In genomic region chr5:9423611-9424010, GRCh38 we compare ENCODE assay signal across 29 cellular contexts.
A peak's percentile ranks its signal among the peaks of the same experiment; 100 is the strongest.
DNase-seq lines count a peak whose midpoint lies in the region; ATAC-seq, FAIRE-seq and TF ChIP-seq lines count a peak whose summit lies in the region.
"Had no signal": no experiment of that assay in that cellular context is flagged by ENCODE, and none has a peak within 500 bp of the region (broad histone marks: within the 10 kb centered on the region; RNA-seq: fewer than 3 reads in every experiment).

No MANE protein-coding gene starts in this region.

- H3K4me1 ChIP-seq in SK-N-SH (ENCODE audit: control insufficient read depth in 1 of 2, insufficient read depth in 2 of 2, low read depth in 1 of 2, low read length in 1 of 2) (no peaks in the 10 kb centered on the region), kidney (ENCODE audit: control insufficient read depth in 1 of 2, insufficient read depth in 1 of 2, low read depth in 1 of 2, low read length in 2 of 2) (peaks cover 0 to 32% of the 10 kb centered on the region in 2 donors), smooth muscle cell (ENCODE audit: low read depth) (peaks cover 4% of the 10 kb centered on the region)
- H3K4me1 ChIP-seq: sigmoid colon, thyroid gland had no signal

- 56% methylated on average over 1 of the region's 1 CpG for WGBS in SK-N-SH (ENCODE audit: low lambda C conversion rate)
- WGBS in smooth muscle cell (ENCODE audit: low lambda C conversion rate) = 27% methylated on average over 1 of the region's 1 CpG

- H3K9me2 ChIP-seq in SK-N-SH = no peaks in the 10 kb centered on the region

- H4K20me1 ChIP-seq in SK-N-SH (ENCODE audit: insufficient read depth) = no peaks in the 10 kb centered on the region
- no peaks in the 10 kb centered on the region for H4K20me1 ChIP-seq in smooth muscle cell (ENCODE audit: low read depth)

- H3F3A ChIP-seq in SK-N-SH (replicated peaks; ENCODE audit: insufficient read depth) (no peaks in the 10 kb centered on the region), smooth muscle cell (ENCODE audit: low read depth) (no peaks in the 10 kb centered on the region)

- intact Hi-C loops in kidney (cut with DNase I) = no loop called here

- in situ Hi-C loops in brain microvascular endothelial cell (cut with HindIII; ENCODE audit: low pct_ligation_motif_present, low sequenced_read_pairs) = no loop called here

- DNase-seq in SK-N-SH (no peak), brain microvascular endothelial cell (peak; percentile 50), kidney (no peak), smooth muscle cell of the brain vasculature (ENCODE audit: low read depth, low spot score) (peak; percentile 41), SK-N-DZ (ENCODE audit: low spot score) (no peak), smooth muscle cell (lab: John Stamatoyannopoulos, UW; ENCODE audit: unreplicated experiment) (no peak)
- DNase-seq: activated CD8-positive, alpha-beta T cell treated with anti-CD3 and anti-CD28 coated beads for 36 hours; activated naive CD4-positive, alpha-beta T cell treated with anti-CD3 and anti-CD28 coated beads, Interleukin-2, amount 50 U/mL, for 16 hours; AML-193; anterior cingulate cortex; CD4-positive, alpha-beta T cell; central memory CD4-positive, alpha-beta T cell; DMS 273 treated with DMSO at 0.1 percent for 48 hours; H7; head of caudate nucleus; MM.1S; NCI-H1417 treated with DMSO at 0.1 percent for 48 hours; NCI-H2081; NCI-H748 treated with DMSO at 0.1 percent for 48 hours; RPMI8226; sigmoid colon; stimulated activated naive CD8-positive, alpha-beta T cell treated with anti-CD3 and anti-CD28 coated beads, Interleukin-15, amount 100 ng/mL, for 72 hours; thyroid gland had no signal

- H3K9ac ChIP-seq in SK-N-SH = no peak overlapping the region
- no peak overlapping the region for H3K9ac ChIP-seq in kidney (ENCODE audit: low read length in 2 of 2)
- no peak overlapping the region for H3K9ac ChIP-seq in smooth muscle cell (ENCODE audit: low read depth)

- H3K4me2 ChIP-seq in SK-N-SH (no peak overlapping the region), smooth muscle cell (no peak overlapping the region)

- H3K9me3 ChIP-seq in SK-N-SH (no peaks in the 10 kb centered on the region), kidney (ENCODE audit: control insufficient read depth in 1 of 2, low read length in 2 of 2) (no peaks in the 10 kb centered on the region), smooth muscle cell (replicated peaks; ENCODE audit: low read depth) (no peaks in the 10 kb centered on the region)
- H3K9me3 ChIP-seq: sigmoid colon, SJSA1, thyroid gland had no signal

- TF ChIP-seq RAD21 in SK-N-SH (IDR thresholded peaks at IDR 0.05; ENCODE audit: low read length) = no peak

- TF ChIP-seq CTCF in SK-N-SH (IDR thresholded peaks at IDR 0.05) (no peak), brain microvascular endothelial cell (IDR thresholded peaks at IDR 0.05; ENCODE audit: low read depth, low read length, missing control alignments) (no peak), kidney (IDR thresholded peaks at IDR 0.05; ENCODE audit: borderline replicate concordance, extremely low read depth, insufficient read depth) (no peak), smooth muscle cell (IDR thresholded peaks at IDR 0.05; ENCODE audit: borderline replicate concordance, insufficient read depth, poor library complexity, severe bottlenecking) (no peak)

- no peaks in the 10 kb centered on the region for H3K36me3 ChIP-seq in SK-N-SH (replicated peaks in 1 of 2; ENCODE audit: control insufficient read depth in 1 of 2, insufficient read depth in 2 of 2, low read length in 1 of 2)
- no peaks in the 10 kb centered on the region for H3K36me3 ChIP-seq in brain microvascular endothelial cell (replicated peaks)
- no peaks in the 10 kb centered on the region for H3K36me3 ChIP-seq in kidney (ENCODE audit: control insufficient read depth in 1 of 2, insufficient read depth in 2 of 2, low read length in 2 of 2)
- peaks cover 3% of the 10 kb centered on the region for H3K36me3 ChIP-seq in smooth muscle cell (ENCODE audit: low read depth)
- H3K36me3 ChIP-seq: sigmoid colon, thyroid gland had no signal

- no peaks in the 10 kb centered on the region for H3K27me3 ChIP-seq in SK-N-SH (ENCODE audit: insufficient read depth)
- H3K27me3 ChIP-seq in brain microvascular endothelial cell (replicated peaks) = no peaks in the 10 kb centered on the region
- no peaks in the 10 kb centered on the region for H3K27me3 ChIP-seq in smooth muscle cell (ENCODE audit: low read depth)
- H3K27me3 ChIP-seq: sigmoid colon, SJSA1, thyroid gland had no signal

- peak; percentile 72 for ATAC-seq in SK-N-SH treated with all-trans-retinoic acid at 6 μM for 48 hours
- no peak for ATAC-seq in HG02571 (IDR thresholded peaks at IDR 0.05; ENCODE audit: unreplicated experiment)
- ATAC-seq: activated CD8-positive, alpha-beta T cell treated with anti-CD3 and anti-CD28 coated beads for 36 hours; activated T-helper 17 cell treated with anti-CD3 and anti-CD28 coated beads, Interleukin-2, amount 50 U/mL, for 72 hours; K562; stimulated activated naive CD8-positive, alpha-beta T cell treated with anti-CD3 and anti-CD28 coated beads, Interleukin-15, amount 100 ng/mL, for 72 hours had no signal

- FAIRE-seq in kidney (lab: Jason Lieb, UNC) = peak; percentile 46
- FAIRE-seq: K562 had no signal

- CTCF ChIA-PET in SK-N-SH (lab: Yijun Ruan, JAX) = interaction anchor here (1.2 kb wide), 1 partner anchor 35 kb away, joined by 3 read pairs; no protein-coding TSS in a partner anchor

- no peak for TF ChIP-seq EP300 in SK-N-SH (IDR thresholded peaks at IDR 0.05; ENCODE audit: borderline replicate concordance in 1 of 2, low read depth in 1 of 2, low read length in 1 of 2)

- H3K4me3 ChIP-seq in SK-N-SH (ENCODE audit: low read depth in 2 of 2, low read length in 1 of 2) (no peak overlapping the region), brain microvascular endothelial cell (ENCODE audit: low read depth, low read length) (no peak overlapping the region), kidney (ENCODE audit: low read length in 2 of 2) (no peak overlapping the region), smooth muscle cell (no peak overlapping the region)
- H3K4me3 ChIP-seq: K562, sigmoid colon, SJSA1, thyroid gland had no signal

- POLR2A ChIA-PET in SK-N-SH (lab: Yijun Ruan, JAX) = no interaction called here

- H3K79me2 ChIP-seq in SK-N-SH (ENCODE audit: insufficient read depth) (no peaks in the 10 kb centered on the region), smooth muscle cell (ENCODE audit: low read depth) (peaks cover 3% of the 10 kb centered on the region)

- H3K27ac ChIP-seq in SK-N-SH (ENCODE audit: low read depth in 2 of 2, low read length in 1 of 2) = no peak overlapping the region
- no peak overlapping the region for H3K27ac ChIP-seq in brain microvascular endothelial cell
- peak overlapping the region; percentile 23 for H3K27ac ChIP-seq in kidney (ENCODE audit: low read depth in 2 of 2, low read length in 2 of 2)
- no peak overlapping the region for H3K27ac ChIP-seq in smooth muscle cell (ENCODE audit: low read depth)
- H3K27ac ChIP-seq: 22Rv1, sigmoid colon, SJSA1, thyroid gland had no signal

- H2AFZ ChIP-seq in SK-N-SH (ENCODE audit: low read depth) (no peak overlapping the region), smooth muscle cell (ENCODE audit: low read depth) (no peak overlapping the region)

TF ChIP-seq in SK-N-SH treated with all-trans-retinoic acid at 6 μM for 48 hours, 23 proteins besides CTCF, POLR2A, EP300 and RAD21 (continues in another document):
- TF ChIP-seq, protein P1, sequence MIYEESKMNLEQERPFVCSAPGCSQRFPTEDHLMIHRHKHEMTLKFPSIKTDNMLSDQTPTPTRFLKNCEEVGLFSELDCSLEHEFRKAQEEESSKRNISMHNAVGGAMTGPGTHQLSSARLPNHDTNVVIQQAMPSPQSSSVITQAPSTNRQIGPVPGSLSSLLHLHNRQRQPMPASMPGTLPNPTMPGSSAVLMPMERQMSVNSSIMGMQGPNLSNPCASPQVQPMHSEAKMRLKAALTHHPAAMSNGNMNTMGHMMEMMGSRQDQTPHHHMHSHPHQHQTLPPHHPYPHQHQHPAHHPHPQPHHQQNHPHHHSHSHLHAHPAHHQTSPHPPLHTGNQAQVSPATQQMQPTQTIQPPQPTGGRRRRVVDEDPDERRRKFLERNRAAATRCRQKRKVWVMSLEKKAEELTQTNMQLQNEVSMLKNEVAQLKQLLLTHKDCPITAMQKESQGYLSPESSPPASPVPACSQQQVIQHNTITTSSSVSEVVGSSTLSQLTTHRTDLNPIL (CRISPR knock-in tag; IDR thresholded peaks at IDR 0.05; ENCODE audit: low read depth) = no peak
- no peak for TF ChIP-seq GLIS3 (CRISPR knock-in tag; IDR thresholded peaks at IDR 0.05)
- no peak for TF ChIP-seq ZFP30 (CRISPR knock-in tag; IDR thresholded peaks at IDR 0.05)

TF ChIP-seq in SK-N-SH, 30 proteins besides CTCF, POLR2A, EP300 and RAD21:
- TF ChIP-seq FOXJ3 (CRISPR knock-in tag; IDR thresholded peaks at IDR 0.05) (no peak), MEF2A (IDR thresholded peaks at IDR 0.05; ENCODE audit: borderline replicate concordance, low read depth) (no peak), ELF1 (IDR thresholded peaks at IDR 0.05) (no peak)

Comparison
In these comparisons a context has a peak if more than half of its experiments do, and no peak if none do; other contexts are left out.
1. DNase-seq: peak in brain microvascular endothelial cell (single experiment) and smooth muscle cell of the brain vasculature (single experiment); none in SK-N-SH (single experiment), kidney (single experiment), SK-N-DZ (single experiment) and smooth muscle cell (single experiment).
2. H3K27ac ChIP-seq: peak in kidney (2 of 2); none in SK-N-SH (0 of 2), brain microvascular endothelial cell (single experiment) and smooth muscle cell (single experiment).